ENCODE assay signal across 13 cellular contexts in genomic region chr10:93873427-93874115, GRCh38. TPM values are rescaled to one million over a fixed set of nuclear protein-coding genes. Genes with fewer than 3 reads are reported as not detected.
A peak's percentile ranks its signal among the peaks of the same experiment; 100 is the strongest.
DNase-seq lines count a peak whose midpoint lies in the region; ATAC-seq, FAIRE-seq and TF ChIP-seq lines count a peak whose summit lies in the region.
"Had no signal": no experiment of that assay in that cellular context is flagged by ENCODE, and none has a peak within 500 bp of the region (broad histone marks: within the 10 kb centered on the region; RNA-seq: fewer than 3 reads in every experiment).

No MANE protein-coding gene starts in this region.

- no peak overlapping the region for H3K9ac ChIP-seq in fibroblast of lung (ENCODE audit: insufficient read depth, low read length)
- H3K9ac ChIP-seq in trophoblast cell (ENCODE audit: low read length) = no peak overlapping the region

- H2AK5ac ChIP-seq in trophoblast cell (ENCODE audit: low read length) = no peak overlapping the region

- H3K27ac ChIP-seq in fibroblast of lung (ENCODE audit: insufficient read depth, low read length) (no peak overlapping the region), trophoblast cell (ENCODE audit: low read depth, low read length) (peak overlapping the region; percentile 40), right atrium auricular region (no peak overlapping the region)
- H3K27ac ChIP-seq: ovary, testis had no signal

- ATAC-seq in HG03280 (IDR thresholded peaks at IDR 0.05; ENCODE audit: unreplicated experiment) = no peak
- ATAC-seq in GM18858 (IDR thresholded peaks at IDR 0.05; ENCODE audit: unreplicated experiment) = no peak
- ATAC-seq: left ventricle myocardium superior, T-cell had no signal

- no peak overlapping the region for H3K14ac ChIP-seq in trophoblast cell (ENCODE audit: low read length)

- no peak overlapping the region for H3K23ac ChIP-seq in trophoblast cell (ENCODE audit: low read length)

- H3K79me2 ChIP-seq in fibroblast of lung (ENCODE audit: control insufficient read depth, insufficient read depth, low read length) = no peaks in the 10 kb centered on the region
- H3K79me2 ChIP-seq in trophoblast cell (ENCODE audit: control insufficient read depth, insufficient read depth, low read length, poor library complexity) = no peaks in the 10 kb centered on the region

- H3K18ac ChIP-seq in trophoblast cell (ENCODE audit: low read length) = no peak overlapping the region

- no peak overlapping the region for H3K4me3 ChIP-seq in fibroblast of lung (replicated peaks in 1 of 4; ENCODE audit: control extremely low read depth in 1 of 4, insufficient read depth in 1 of 4, low read depth in 3 of 4, low read length in 4 of 4)
- H3K4me3 ChIP-seq in trophoblast cell (ENCODE audit: low read depth, low read length) = no peak overlapping the region
- no peak overlapping the region for H3K4me3 ChIP-seq in right atrium auricular region
- H3K4me3 ChIP-seq: ovary, testis had no signal

- peak; percentile 71 for FAIRE-seq in H54 (lab: Jason Lieb, UNC)
- FAIRE-seq: endothelial cell of umbilical vein had no signal

- H4K20me1 ChIP-seq in fibroblast of lung (ENCODE audit: control insufficient read depth, extremely low read depth, insufficient read depth, low read length) = no peaks in the 10 kb centered on the region

- no peak overlapping the region for H3K4ac ChIP-seq in trophoblast cell (ENCODE audit: low read depth, low read length)

- H3K36me3 ChIP-seq in fibroblast of lung (ENCODE audit: control insufficient read depth, insufficient read depth, low read length) = no peaks in the 10 kb centered on the region
- no peaks in the 10 kb centered on the region for H3K36me3 ChIP-seq in trophoblast cell (ENCODE audit: control insufficient read depth in 1 of 2, insufficient read depth in 2 of 2, low read length in 2 of 2)
- no peaks in the 10 kb centered on the region for H3K36me3 ChIP-seq in right atrium auricular region
- H3K36me3 ChIP-seq: ovary had no signal

- H4K8ac ChIP-seq in trophoblast cell (ENCODE audit: low read depth, low read length) = peak overlapping the region; percentile 48

- no peaks in the 10 kb centered on the region for H3K27me3 ChIP-seq in fibroblast of lung (ENCODE audit: control insufficient read depth, insufficient read depth, low read length)
- no peaks in the 10 kb centered on the region for H3K27me3 ChIP-seq in trophoblast cell (ENCODE audit: insufficient read depth, low read length)
- no peaks in the 10 kb centered on the region for H3K27me3 ChIP-seq in right atrium auricular region
- H3K27me3 ChIP-seq: ovary, testis had no signal

- peak overlapping the region; percentile 11 for H2AFZ ChIP-seq in fibroblast of lung (ENCODE audit: low read length)
- H2AFZ ChIP-seq in trophoblast cell (ENCODE audit: insufficient read depth, low read length, poor library complexity) = peak overlapping the region; percentile 57

- H2BK12ac ChIP-seq in trophoblast cell (ENCODE audit: low read length) = peak overlapping the region; percentile 43

- TF ChIP-seq CTCF in fibroblast of lung (conservative IDR thresholded peaks at IDR 0.05 in 1 of 2, IDR thresholded peaks at IDR 0.05 in 1 of 2; ENCODE audit: low read depth in 1 of 2, low read length in 2 of 2) (no peak), right atrium auricular region (IDR thresholded peaks at IDR 0.05) (no peak)

- H2BK5ac ChIP-seq in trophoblast cell (ENCODE audit: low read depth, low read length, poor library complexity) = no peak overlapping the region

- no CpG with 5 or more reads among the region's 6 CpGs for WGBS in trophoblast cell (ENCODE audit: extremely low coverage, insufficient coverage, insufficient read length)

- H3K4me1 ChIP-seq in fibroblast of lung (ENCODE audit: control insufficient read depth, extremely low read depth, insufficient read depth, low read length) (no peaks in the 10 kb centered on the region), trophoblast cell (ENCODE audit: control insufficient read depth in 1 of 2, insufficient read depth in 2 of 2, low read length in 2 of 2) (peaks cover 3 to 4% of the 10 kb centered on the region in 2 experiments), right atrium auricular region (no peaks in the 10 kb centered on the region)
- H3K4me1 ChIP-seq: testis had no signal

- DNase-seq in H54 (ENCODE audit: insufficient read length, low spot score) (no peak), NOMO-1 treated with dmso at 0.1 percent for 144 hours (lab: John Stamatoyannopoulos, UW; ENCODE audit: unreplicated experiment) (peak; percentile 38), fibroblast of lung (ENCODE audit: low read depth in 2 of 2) (peak; percentile 64 to 73), trophoblast cell (peak; percentile 17 to 75), right atrium auricular region (ENCODE audit: low spot score) (no peak)
- DNase-seq: amygdala, left ventricle myocardium superior, ovary, T-cell, testis had no signal

- TF ChIP-seq POLR2A in H54 (IDR thresholded peaks at IDR 0.05; ENCODE audit: low read depth, low read length) = no peak

- no peak overlapping the region for H4K91ac ChIP-seq in trophoblast cell (ENCODE audit: low read depth, low read length)

- H4K12ac ChIP-seq in trophoblast cell (ENCODE audit: low read depth, low read length) = no peak overlapping the region

- peak overlapping the region; percentile 15 for H2BK120ac ChIP-seq in trophoblast cell (ENCODE audit: insufficient read depth, low read length, poor library complexity)

- H3K4me2 ChIP-seq in fibroblast of lung (ENCODE audit: extremely low read depth, insufficient read depth, low read length) (no peak overlapping the region), trophoblast cell (ENCODE audit: low read length) (no peak overlapping the region)

- H3K9me3 ChIP-seq in fibroblast of lung (ENCODE audit: control insufficient read depth, insufficient read depth, low read depth, low read length) (no peaks in the 10 kb centered on the region), trophoblast cell (ENCODE audit: insufficient read depth, low read depth, low read length) (no peaks in the 10 kb centered on the region), right atrium auricular region (no peaks in the 10 kb centered on the region)
- H3K9me3 ChIP-seq: ovary, testis had no signal

- peaks cover 3% of the 10 kb centered on the region for H3K79me1 ChIP-seq in trophoblast cell (ENCODE audit: low read length)

RNA-seq across cellular contexts. Expression of gene SLC35G1, which starts 20.2 kb away (rescaled TPM):
- total RNA-seq in fibroblast of lung = 2.1 and 4.0 TPM in 2 replicates
- 5.7 and 8.1 TPM in 2 replicates for polyA plus RNA-seq in fibroblast of lung
- polyA plus RNA-seq in fibroblast of lung (2012) = 3.7 and 4.4 TPM in 2 replicates
- polyA minus RNA-seq in fibroblast of lung (ENCODE audit: low replicate concordance) = 1.2 and 2.0 TPM in 2 replicates
- polyA plus RNA-seq in trophoblast cell (2013) = 2.4 TPM in 2 replicates
- 1 to 10 TPM; 3.5 to 5.6 TPM for total RNA-seq in right atrium auricular region

Comparison
In these comparisons a context has a peak if more than half of its experiments do, and no peak if none do; other contexts are left out.
1. DNase-seq: peak in NOMO-1 treated with dmso at 0.1 percent for 144 hours (single experiment), fibroblast of lung (2 of 2) and trophoblast cell (2 of 2); none in H54 (single experiment) and right atrium auricular region (single experiment).